ENCODE assay signal across 8 cellular contexts in genomic region chr6:149723771-149724417, GRCh38. TPM values are rescaled to one million over a fixed set of nuclear protein-coding genes. Genes with fewer than 3 reads are reported as not detected.
A peak's percentile ranks its signal among the peaks of the same experiment; 100 is the strongest.
DNase-seq lines count a peak whose midpoint lies in the region; ATAC-seq and TF ChIP-seq lines count a peak whose summit lies in the region.

No MANE protein-coding gene starts in this region.

- no peak overlapping the region for H2AFZ ChIP-seq in KMS-11 (ENCODE audit: low read depth)

- peak; percentile 89 for ATAC-seq in activated CD8-positive, alpha-beta memory T cell treated with anti-CD3 and anti-CD28 coated beads, Interleukin-2, amount 10 ng/mL, durations not matched to agents 7 days and 5 days
- ATAC-seq in HG03571 (IDR thresholded peaks at IDR 0.05; ENCODE audit: unreplicated experiment), result no peak

- no peak overlapping the region for H3K4me3 ChIP-seq in KMS-11 (IDR thresholded peaks at IDR 0.05; ENCODE audit: insufficient read depth, low read depth, low read length)
- no peak overlapping the region for H3K4me3 ChIP-seq in spleen

- H3K9ac ChIP-seq in KMS-11, result no peak overlapping the region

- no peak overlapping the region for H3K27ac Mint-ChIP-seq in activated CD8-positive, alpha-beta memory T cell treated with anti-CD3 and anti-CD28 coated beads, Interleukin-2, amount 10 ng/mL, durations not matched to agents 7 days and 5 days

- H3K4me2 ChIP-seq in KMS-11, result no peak overlapping the region

- intact Hi-C loops in spleen (cut with DNase I; ENCODE audit: low total_unique reads), result no loop called here

- H3K4me3 Mint-ChIP-seq in activated CD8-positive, alpha-beta memory T cell treated with anti-CD3 and anti-CD28 coated beads, Interleukin-2, amount 10 ng/mL, durations not matched to agents 7 days and 5 days, result no peak overlapping the region

- H4K20me1 ChIP-seq in KMS-11 (ENCODE audit: insufficient read depth), result no peaks in the 10 kb centered on the region

- peak; percentile 61 for DNase-seq in activated CD8-positive, alpha-beta memory T cell treated with anti-CD3 and anti-CD28 coated beads, Interleukin-2, amount 10 ng/mL, durations not matched to agents 7 days and 5 days
- no peak for DNase-seq in activated CD8-positive, alpha-beta memory T cell treated with anti-CD3 and anti-CD28 coated beads for 24 hours
- DNase-seq in SHP77 treated with DMSO at 0.1 percent for 48 hours (lab: John Stamatoyannopoulos, UW), result peak; percentile 16
- DNase-seq in anterior cingulate cortex (lab: John Stamatoyannopoulos, UW), result peak in 36 of 58 donors; percentile 1 to 75 (median 19)
- DNase-seq in hepatic stellate cell (ENCODE audit: low spot score), result peak; percentile 60
- peak; percentile 51 for DNase-seq in spleen

- H3K9me3 ChIP-seq in spleen, result no peaks in the 10 kb centered on the region

- H3K36me3 ChIP-seq in KMS-11 (ENCODE audit: insufficient read depth), result no peaks in the 10 kb centered on the region
- H3K36me3 ChIP-seq in spleen, result peaks cover 0 to 52% (median 29%) of the 10 kb centered on the region in 6 donors

- peaks cover 27% of the 10 kb centered on the region for H3K36me3 Mint-ChIP-seq in activated CD8-positive, alpha-beta memory T cell treated with anti-CD3 and anti-CD28 coated beads, Interleukin-2, amount 10 ng/mL, durations not matched to agents 7 days and 5 days

- H3K79me2 ChIP-seq in KMS-11 (ENCODE audit: insufficient read depth, low read depth), result no peaks in the 10 kb centered on the region

- no peaks in the 10 kb centered on the region for H3K9me3 Mint-ChIP-seq in activated CD8-positive, alpha-beta memory T cell treated with anti-CD3 and anti-CD28 coated beads, Interleukin-2, amount 10 ng/mL, durations not matched to agents 7 days and 5 days (ENCODE audit: low read depth)

- H3K27ac ChIP-seq in KMS-11, result no peak overlapping the region
- H3K27ac ChIP-seq in spleen, result no peak overlapping the region

- peak; percentile 63 for TF ChIP-seq CTCF in KMS-11 (conservative IDR thresholded peaks at IDR 0.05; ENCODE audit: low read depth, low read length)
- peak; percentile 13 to 78 (median 60) for TF ChIP-seq CTCF in spleen (IDR thresholded peaks at IDR 0.05 in 8 of 11, conservative IDR thresholded peaks at IDR 0.05 in 3 of 11)

- CTCF ChIA-PET in activated CD8-positive, alpha-beta memory T cell treated with anti-CD3 and anti-CD28 coated beads, Interleukin-2, amount 10 ng/mL, durations not matched to agents 7 days and 5 days (lab: Charles Lee), result interaction anchor here (0.6 to 1.4 kb wide), 8 partner anchors 9 to 198 kb away, joined by 3 to 4 read pairs (median 3); no protein-coding TSS in a partner anchor

- H3K27me3 ChIP-seq in KMS-11 (ENCODE audit: insufficient read depth, low read depth) (no peaks in the 10 kb centered on the region), spleen (replicated peaks in 1 of 7) (no peaks in the 10 kb centered on the region)

- no peaks in the 10 kb centered on the region for H3K27me3 Mint-ChIP-seq in activated CD8-positive, alpha-beta memory T cell treated with anti-CD3 and anti-CD28 coated beads, Interleukin-2, amount 10 ng/mL, durations not matched to agents 7 days and 5 days

- H3K4me1 ChIP-seq in KMS-11 (ENCODE audit: low read depth, poor library complexity, severe bottlenecking) (no peaks in the 10 kb centered on the region), spleen (peaks cover 0 to 33% (median 15%) of the 10 kb centered on the region in 6 donors)

- 74 to 77% (median 75%) methylated on average over 10 of the region's 10 CpGs for WGBS in spleen, 5 donors

- H3K4me1 Mint-ChIP-seq in activated CD8-positive, alpha-beta memory T cell treated with anti-CD3 and anti-CD28 coated beads, Interleukin-2, amount 10 ng/mL, durations not matched to agents 7 days and 5 days, result peaks cover 22% of the 10 kb centered on the region

- TF ChIP-seq POLR2A in spleen (IDR thresholded peaks at IDR 0.05), result no peak

RNA-seq across cellular contexts. Expression of gene LATS1, which starts 6.0 kb away (rescaled TPM):
- 10 to 100 TPM; 28.5 to 33.1 TPM for total RNA-seq in activated CD8-positive, alpha-beta memory T cell treated with anti-CD3 and anti-CD28 coated beads, Interleukin-2, amount 10 ng/mL, durations not matched to agents 7 days and 5 days
- total RNA-seq in spleen, result 10 to 100 TPM; 29.3 to 40.9 (median 33.8) TPM
- 1 to 10 TPM; 5.0 to 7.4 (median 6.2) TPM for polyA plus RNA-seq in spleen

RNA-seq across cellular contexts. Expression of gene NUP43, which starts 22.4 kb away (rescaled TPM):
- 10 to 100 TPM; 67.7 to 75.3 TPM for total RNA-seq in activated CD8-positive, alpha-beta memory T cell treated with anti-CD3 and anti-CD28 coated beads, Interleukin-2, amount 10 ng/mL, durations not matched to agents 7 days and 5 days
- 10 to 100 TPM; 31.0 to 49.1 (median 41.6) TPM for total RNA-seq in spleen
- 10 to 100 TPM in 2 of 3 donors, 1 to 10 TPM in 1; 8.6 to 13.3 (median 10.5) TPM for polyA plus RNA-seq in spleen

RNA-seq across cellular contexts. Expression of gene PCMT1, which starts 25.6 kb away (rescaled TPM):
- 100 to 1,000 TPM in 1 of 2 experiments, 10 to 100 TPM in 1; 96.0 to 102 TPM for total RNA-seq in activated CD8-positive, alpha-beta memory T cell treated with anti-CD3 and anti-CD28 coated beads, Interleukin-2, amount 10 ng/mL, durations not matched to agents 7 days and 5 days
- 10 to 100 TPM; 40.9 to 66.7 (median 53.4) TPM for total RNA-seq in spleen
- polyA plus RNA-seq in spleen, result 10 to 100 TPM; 22.0 to 38.0 (median 33.0) TPM
